ENCODE assay signal across 1 cellular context in genomic region chr17:34647511-34647910, GRCh38.
TF ChIP-seq lines count a peak whose summit lies in the region.

No MANE protein-coding gene starts in this region.

TF ChIP-seq in K562, 482 proteins besides CTCF, POLR2A, EP300 and RAD21 (continued from another document):
- TF ChIP-seq, protein P1, sequence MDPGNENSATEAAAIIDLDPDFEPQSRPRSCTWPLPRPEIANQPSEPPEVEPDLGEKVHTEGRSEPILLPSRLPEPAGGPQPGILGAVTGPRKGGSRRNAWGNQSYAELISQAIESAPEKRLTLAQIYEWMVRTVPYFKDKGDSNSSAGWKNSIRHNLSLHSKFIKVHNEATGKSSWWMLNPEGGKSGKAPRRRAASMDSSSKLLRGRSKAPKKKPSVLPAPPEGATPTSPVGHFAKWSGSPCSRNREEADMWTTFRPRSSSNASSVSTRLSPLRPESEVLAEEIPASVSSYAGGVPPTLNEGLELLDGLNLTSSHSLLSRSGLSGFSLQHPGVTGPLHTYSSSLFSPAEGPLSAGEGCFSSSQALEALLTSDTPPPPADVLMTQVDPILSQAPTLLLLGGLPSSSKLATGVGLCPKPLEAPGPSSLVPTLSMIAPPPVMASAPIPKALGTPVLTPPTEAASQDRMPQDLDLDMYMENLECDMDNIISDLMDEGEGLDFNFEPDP (CRISPR knock-in tag; IDR thresholded peaks at IDR 0.05) = no peak
- TF ChIP-seq NCOA1 (IDR thresholded peaks at IDR 0.05; ENCODE audit: low read depth) (no peak), KDM1A (IDR thresholded peaks at IDR 0.05) (no peak), POLR2B (IDR thresholded peaks at IDR 0.05; ENCODE audit: low read depth, partially characterized antibody) (no peak), RERE (CRISPR knock-in tag; IDR thresholded peaks at IDR 0.05; ENCODE audit: borderline replicate concordance) (no peak), SMARCE1 (IDR thresholded peaks at IDR 0.05) (peak; percentile 70; the same call in 1 of the 2 replicates), ZNF253 (CRISPR knock-in tag; conservative IDR thresholded peaks at IDR 0.05) (no peak), TRIM24 (IDR thresholded peaks at IDR 0.05) (no peak), MTA2 (IDR thresholded peaks at IDR 0.05; ENCODE audit: low read depth) (peak; percentile 60), ZNF134 (CRISPR knock-in tag; conservative IDR thresholded peaks at IDR 0.05) (peak; percentile 66; the same call in 1 of the 2 replicates), ZC3H11A (IDR thresholded peaks at IDR 0.05; ENCODE audit: low read depth, low read length) (no peak), SNRNP70 (optimal IDR thresholded peaks at IDR 0.05; ENCODE audit: low read depth, low read length) (no peak), ZC3H4 (CRISPR knock-in tag; IDR thresholded peaks at IDR 0.05; ENCODE audit: borderline replicate concordance) (no peak), SREBF1 (IDR thresholded peaks at IDR 0.05; ENCODE audit: borderline replicate concordance, low read depth, low read length) (no peak), AFF4 (CRISPR knock-in tag; IDR thresholded peaks at IDR 0.05) (no peak), ZNF165 (CRISPR knock-in tag; IDR thresholded peaks at IDR 0.05; ENCODE audit: borderline replicate concordance) (no peak), TAL1 (IDR thresholded peaks at IDR 0.05) (peak; percentile 78), ZNF280A (IDR thresholded peaks at IDR 0.05; ENCODE audit: low read depth, partially characterized antibody) (no peak)
- TF ChIP-seq, protein P2, sequence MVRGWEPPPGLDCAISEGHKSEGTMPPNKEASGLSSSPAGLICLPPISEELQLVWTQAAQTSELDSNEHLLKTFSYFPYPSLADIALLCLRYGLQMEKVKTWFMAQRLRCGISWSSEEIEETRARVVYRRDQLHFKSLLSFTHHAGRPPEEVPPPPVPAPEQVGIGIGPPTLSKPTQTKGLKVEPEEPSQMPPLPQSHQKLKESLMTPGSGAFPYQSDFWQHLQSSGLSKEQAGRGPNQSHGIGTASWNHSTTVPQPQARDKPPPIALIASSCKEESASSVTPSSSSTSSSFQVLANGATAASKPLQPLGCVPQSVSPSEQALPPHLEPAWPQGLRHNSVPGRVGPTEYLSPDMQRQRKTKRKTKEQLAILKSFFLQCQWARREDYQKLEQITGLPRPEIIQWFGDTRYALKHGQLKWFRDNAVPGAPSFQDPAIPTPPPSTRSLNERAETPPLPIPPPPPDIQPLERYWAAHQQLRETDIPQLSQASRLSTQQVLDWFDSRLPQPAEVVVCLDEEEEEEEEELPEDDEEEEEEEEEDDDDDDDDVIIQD (CRISPR knock-in tag; IDR thresholded peaks at IDR 0.05) = no peak
- TF ChIP-seq, protein P3, sequence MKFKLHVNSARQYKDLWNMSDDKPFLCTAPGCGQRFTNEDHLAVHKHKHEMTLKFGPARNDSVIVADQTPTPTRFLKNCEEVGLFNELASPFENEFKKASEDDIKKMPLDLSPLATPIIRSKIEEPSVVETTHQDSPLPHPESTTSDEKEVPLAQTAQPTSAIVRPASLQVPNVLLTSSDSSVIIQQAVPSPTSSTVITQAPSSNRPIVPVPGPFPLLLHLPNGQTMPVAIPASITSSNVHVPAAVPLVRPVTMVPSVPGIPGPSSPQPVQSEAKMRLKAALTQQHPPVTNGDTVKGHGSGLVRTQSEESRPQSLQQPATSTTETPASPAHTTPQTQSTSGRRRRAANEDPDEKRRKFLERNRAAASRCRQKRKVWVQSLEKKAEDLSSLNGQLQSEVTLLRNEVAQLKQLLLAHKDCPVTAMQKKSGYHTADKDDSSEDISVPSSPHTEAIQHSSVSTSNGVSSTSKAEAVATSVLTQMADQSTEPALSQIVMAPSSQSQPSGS (CRISPR knock-in tag; IDR thresholded peaks at IDR 0.05) = no peak
- TF ChIP-seq, protein P4, sequence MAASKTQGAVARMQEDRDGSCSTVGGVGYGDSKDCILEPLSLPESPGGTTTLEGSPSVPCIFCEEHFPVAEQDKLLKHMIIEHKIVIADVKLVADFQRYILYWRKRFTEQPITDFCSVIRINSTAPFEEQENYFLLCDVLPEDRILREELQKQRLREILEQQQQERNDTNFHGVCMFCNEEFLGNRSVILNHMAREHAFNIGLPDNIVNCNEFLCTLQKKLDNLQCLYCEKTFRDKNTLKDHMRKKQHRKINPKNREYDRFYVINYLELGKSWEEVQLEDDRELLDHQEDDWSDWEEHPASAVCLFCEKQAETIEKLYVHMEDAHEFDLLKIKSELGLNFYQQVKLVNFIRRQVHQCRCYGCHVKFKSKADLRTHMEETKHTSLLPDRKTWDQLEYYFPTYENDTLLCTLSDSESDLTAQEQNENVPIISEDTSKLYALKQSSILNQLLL (CRISPR knock-in tag; IDR thresholded peaks at IDR 0.05; ENCODE audit: borderline replicate concordance) = no peak
- TF ChIP-seq, protein P5, sequence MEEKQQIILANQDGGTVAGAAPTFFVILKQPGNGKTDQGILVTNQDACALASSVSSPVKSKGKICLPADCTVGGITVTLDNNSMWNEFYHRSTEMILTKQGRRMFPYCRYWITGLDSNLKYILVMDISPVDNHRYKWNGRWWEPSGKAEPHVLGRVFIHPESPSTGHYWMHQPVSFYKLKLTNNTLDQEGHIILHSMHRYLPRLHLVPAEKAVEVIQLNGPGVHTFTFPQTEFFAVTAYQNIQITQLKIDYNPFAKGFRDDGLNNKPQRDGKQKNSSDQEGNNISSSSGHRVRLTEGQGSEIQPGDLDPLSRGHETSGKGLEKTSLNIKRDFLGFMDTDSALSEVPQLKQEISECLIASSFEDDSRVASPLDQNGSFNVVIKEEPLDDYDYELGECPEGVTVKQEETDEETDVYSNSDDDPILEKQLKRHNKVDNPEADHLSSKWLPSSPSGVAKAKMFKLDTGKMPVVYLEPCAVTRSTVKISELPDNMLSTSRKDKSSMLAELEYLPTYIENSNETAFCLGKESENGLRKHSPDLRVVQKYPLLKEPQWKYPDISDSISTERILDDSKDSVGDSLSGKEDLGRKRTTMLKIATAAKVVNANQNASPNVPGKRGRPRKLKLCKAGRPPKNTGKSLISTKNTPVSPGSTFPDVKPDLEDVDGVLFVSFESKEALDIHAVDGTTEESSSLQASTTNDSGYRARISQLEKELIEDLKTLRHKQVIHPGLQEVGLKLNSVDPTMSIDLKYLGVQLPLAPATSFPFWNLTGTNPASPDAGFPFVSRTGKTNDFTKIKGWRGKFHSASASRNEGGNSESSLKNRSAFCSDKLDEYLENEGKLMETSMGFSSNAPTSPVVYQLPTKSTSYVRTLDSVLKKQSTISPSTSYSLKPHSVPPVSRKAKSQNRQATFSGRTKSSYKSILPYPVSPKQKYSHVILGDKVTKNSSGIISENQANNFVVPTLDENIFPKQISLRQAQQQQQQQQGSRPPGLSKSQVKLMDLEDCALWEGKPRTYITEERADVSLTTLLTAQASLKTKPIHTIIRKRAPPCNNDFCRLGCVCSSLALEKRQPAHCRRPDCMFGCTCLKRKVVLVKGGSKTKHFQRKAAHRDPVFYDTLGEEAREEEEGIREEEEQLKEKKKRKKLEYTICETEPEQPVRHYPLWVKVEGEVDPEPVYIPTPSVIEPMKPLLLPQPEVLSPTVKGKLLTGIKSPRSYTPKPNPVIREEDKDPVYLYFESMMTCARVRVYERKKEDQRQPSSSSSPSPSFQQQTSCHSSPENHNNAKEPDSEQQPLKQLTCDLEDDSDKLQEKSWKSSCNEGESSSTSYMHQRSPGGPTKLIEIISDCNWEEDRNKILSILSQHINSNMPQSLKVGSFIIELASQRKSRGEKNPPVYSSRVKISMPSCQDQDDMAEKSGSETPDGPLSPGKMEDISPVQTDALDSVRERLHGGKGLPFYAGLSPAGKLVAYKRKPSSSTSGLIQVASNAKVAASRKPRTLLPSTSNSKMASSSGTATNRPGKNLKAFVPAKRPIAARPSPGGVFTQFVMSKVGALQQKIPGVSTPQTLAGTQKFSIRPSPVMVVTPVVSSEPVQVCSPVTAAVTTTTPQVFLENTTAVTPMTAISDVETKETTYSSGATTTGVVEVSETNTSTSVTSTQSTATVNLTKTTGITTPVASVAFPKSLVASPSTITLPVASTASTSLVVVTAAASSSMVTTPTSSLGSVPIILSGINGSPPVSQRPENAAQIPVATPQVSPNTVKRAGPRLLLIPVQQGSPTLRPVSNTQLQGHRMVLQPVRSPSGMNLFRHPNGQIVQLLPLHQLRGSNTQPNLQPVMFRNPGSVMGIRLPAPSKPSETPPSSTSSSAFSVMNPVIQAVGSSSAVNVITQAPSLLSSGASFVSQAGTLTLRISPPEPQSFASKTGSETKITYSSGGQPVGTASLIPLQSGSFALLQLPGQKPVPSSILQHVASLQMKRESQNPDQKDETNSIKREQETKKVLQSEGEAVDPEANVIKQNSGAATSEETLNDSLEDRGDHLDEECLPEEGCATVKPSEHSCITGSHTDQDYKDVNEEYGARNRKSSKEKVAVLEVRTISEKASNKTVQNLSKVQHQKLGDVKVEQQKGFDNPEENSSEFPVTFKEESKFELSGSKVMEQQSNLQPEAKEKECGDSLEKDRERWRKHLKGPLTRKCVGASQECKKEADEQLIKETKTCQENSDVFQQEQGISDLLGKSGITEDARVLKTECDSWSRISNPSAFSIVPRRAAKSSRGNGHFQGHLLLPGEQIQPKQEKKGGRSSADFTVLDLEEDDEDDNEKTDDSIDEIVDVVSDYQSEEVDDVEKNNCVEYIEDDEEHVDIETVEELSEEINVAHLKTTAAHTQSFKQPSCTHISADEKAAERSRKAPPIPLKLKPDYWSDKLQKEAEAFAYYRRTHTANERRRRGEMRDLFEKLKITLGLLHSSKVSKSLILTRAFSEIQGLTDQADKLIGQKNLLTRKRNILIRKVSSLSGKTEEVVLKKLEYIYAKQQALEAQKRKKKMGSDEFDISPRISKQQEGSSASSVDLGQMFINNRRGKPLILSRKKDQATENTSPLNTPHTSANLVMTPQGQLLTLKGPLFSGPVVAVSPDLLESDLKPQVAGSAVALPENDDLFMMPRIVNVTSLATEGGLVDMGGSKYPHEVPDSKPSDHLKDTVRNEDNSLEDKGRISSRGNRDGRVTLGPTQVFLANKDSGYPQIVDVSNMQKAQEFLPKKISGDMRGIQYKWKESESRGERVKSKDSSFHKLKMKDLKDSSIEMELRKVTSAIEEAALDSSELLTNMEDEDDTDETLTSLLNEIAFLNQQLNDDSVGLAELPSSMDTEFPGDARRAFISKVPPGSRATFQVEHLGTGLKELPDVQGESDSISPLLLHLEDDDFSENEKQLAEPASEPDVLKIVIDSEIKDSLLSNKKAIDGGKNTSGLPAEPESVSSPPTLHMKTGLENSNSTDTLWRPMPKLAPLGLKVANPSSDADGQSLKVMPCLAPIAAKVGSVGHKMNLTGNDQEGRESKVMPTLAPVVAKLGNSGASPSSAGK (IDR thresholded peaks at IDR 0.05) = no peak
TF ChIP-seq in K562: peak in this region for 20.
